Comparison of ENCODE assay signal across 15 cellular contexts in the genomic region with DNA sequence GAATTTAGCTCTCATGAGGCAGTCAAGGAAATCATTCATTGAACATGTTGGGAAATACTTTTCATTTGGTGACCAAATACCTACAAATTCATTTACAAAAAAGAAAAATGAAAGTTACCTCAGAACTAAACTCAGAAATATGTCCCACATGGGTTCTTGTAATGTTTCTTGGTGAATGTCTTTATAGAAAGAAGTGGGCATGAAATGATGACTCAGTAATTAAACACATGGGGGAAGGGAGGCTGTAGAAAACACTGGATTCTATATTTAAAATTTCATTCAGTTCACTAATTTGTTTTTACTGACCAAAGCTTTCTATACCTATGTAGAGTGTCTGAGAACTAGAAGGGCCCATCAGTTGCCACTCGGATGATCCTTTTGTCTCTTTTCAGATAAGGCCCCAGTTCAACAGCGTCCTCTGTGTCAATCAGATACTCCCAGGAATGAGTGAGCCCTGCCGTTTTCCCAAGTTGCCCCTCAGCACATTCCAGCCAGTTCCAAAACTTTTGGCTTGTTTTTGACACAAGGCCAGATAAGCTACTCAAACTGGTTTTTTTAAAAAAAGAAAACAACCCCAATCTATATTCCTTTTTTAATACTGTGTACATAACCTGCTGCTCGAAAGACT. TPM values are rescaled to one million over a fixed set of nuclear protein-coding genes. Genes with fewer than 3 reads are reported as not detected.
DNase-seq lines count a peak whose midpoint lies in the region; ATAC-seq and TF ChIP-seq lines count a peak whose summit lies in the region.
"Had no signal": no experiment of that assay in that cellular context is flagged by ENCODE, and none has a peak within 500 bp of the region (broad histone marks: within the 10 kb centered on the region; RNA-seq: fewer than 3 reads in every experiment).

No MANE protein-coding gene starts in this region.

- H3K4me3 Mint-ChIP-seq in naive thymus-derived CD4-positive, alpha-beta T cell, result no peak overlapping the region
- H3K4me3 Mint-ChIP-seq in activated CD4-positive, alpha-beta T cell treated with anti-CD3 and anti-CD28 coated beads, Interleukin-2, amount 10 ng/mL, durations not matched to agents 7 days and 5 days, result no peak overlapping the region
- H3K4me3 Mint-ChIP-seq: activated T-helper 17 cell treated with anti-CD3 and anti-CD28 coated beads, Interleukin-2, amount 50 U/mL, for 72 hours; stimulated activated naive B cell treated with anti-CD40 and anti-IgM and Interleukin-4, amounts not matched to agents 10 μg/mL and 1 μg/mL and 100 μg/mL, for 72 hours; T-cell had no signal

- peak overlapping the region; percentile 50 to 90 (median 88) for H3K27ac ChIP-seq in gastroesophageal sphincter
- H3K27ac ChIP-seq in rectal smooth muscle tissue (ENCODE audit: low read depth, low read length), result peak overlapping the region; percentile 10
- H3K27ac ChIP-seq in naive thymus-derived CD4-positive, alpha-beta T cell (ENCODE audit: low read depth, low read length), result no peak overlapping the region
- H3K27ac ChIP-seq: WERI-Rb-1 had no signal

- H3K4me1 ChIP-seq in adipocyte (ENCODE audit: control insufficient read depth, insufficient read depth, low read length), result peaks cover 60% of the 10 kb centered on the region
- H3K4me1 ChIP-seq in gastroesophageal sphincter, result peaks cover 14 to 98% (median 16%) of the 10 kb centered on the region in 3 donors
- peaks cover 23% of the 10 kb centered on the region for H3K4me1 ChIP-seq in rectal smooth muscle tissue (ENCODE audit: control insufficient read depth, insufficient read depth, low read length)
- no peaks in the 10 kb centered on the region for H3K4me1 ChIP-seq in naive thymus-derived CD4-positive, alpha-beta T cell (ENCODE audit: control insufficient read depth in 2 of 2, insufficient read depth in 2 of 2, low read length in 2 of 2)

- ATAC-seq in gastroesophageal sphincter, result no peak
- ATAC-seq in naive thymus-derived CD4-positive, alpha-beta T cell, result no peak
- ATAC-seq: activated T-helper 17 cell treated with anti-CD3 and anti-CD28 coated beads, Interleukin-2, amount 50 U/mL, for 72 hours; stimulated activated naive B cell treated with anti-CD40 and anti-IgM and Interleukin-4, amounts not matched to agents 10 μg/mL and 1 μg/mL and 100 μg/mL, for 72 hours; T-cell had no signal

- H3K36me3 Mint-ChIP-seq in naive thymus-derived CD4-positive, alpha-beta T cell, result peaks cover 0 to 1% (median 0%) of the 10 kb centered on the region in 5 donors
- peaks cover 4% of the 10 kb centered on the region for H3K36me3 Mint-ChIP-seq in activated CD4-positive, alpha-beta T cell treated with anti-CD3 and anti-CD28 coated beads, Interleukin-2, amount 10 ng/mL, durations not matched to agents 7 days and 5 days (ENCODE audit: low read depth)
- H3K36me3 Mint-ChIP-seq: stimulated activated naive B cell treated with anti-CD40 and anti-IgM and Interleukin-4, amounts not matched to agents 10 μg/mL and 1 μg/mL and 100 μg/mL, for 72 hours; T-cell had no signal

- intact Hi-C loops in naive thymus-derived CD4-positive, alpha-beta T cell (cut with micrococcal nuclease), result no loop called here

- POLR2A ChIA-PET in naive thymus-derived CD4-positive, alpha-beta T cell (lab: Charles Lee), result interaction anchor here (0.6 kb wide), 1 partner anchor 107 kb away, joined by 8 read pairs; no protein-coding TSS in a partner anchor
- POLR2A ChIA-PET in activated CD4-positive, alpha-beta T cell treated with anti-CD3 and anti-CD28 coated beads, Interleukin-2, amount 10 ng/mL, durations not matched to agents 7 days and 5 days (lab: Charles Lee), result no interaction called here

- peaks cover 86% of the 10 kb centered on the region for H3K36me3 ChIP-seq in adipocyte (ENCODE audit: control insufficient read depth, insufficient read depth, low read length, severe bottlenecking)
- peaks cover 0 to 90% of the 10 kb centered on the region in 2 donors for H3K36me3 ChIP-seq in gastroesophageal sphincter
- peaks cover 3% of the 10 kb centered on the region for H3K36me3 ChIP-seq in rectal smooth muscle tissue (ENCODE audit: control insufficient read depth, insufficient read depth, low read length)
- no peaks in the 10 kb centered on the region for H3K36me3 ChIP-seq in naive thymus-derived CD4-positive, alpha-beta T cell (ENCODE audit: control insufficient read depth in 2 of 3, insufficient read depth in 3 of 3, low read length in 3 of 3)
- H3K36me3 ChIP-seq: WERI-Rb-1 had no signal

- H3K9me3 Mint-ChIP-seq in naive thymus-derived CD4-positive, alpha-beta T cell, result peaks cover 0 to 3% (median 0%) of the 10 kb centered on the region in 11 donors
- peaks cover 3% of the 10 kb centered on the region for H3K9me3 Mint-ChIP-seq in activated CD4-positive, alpha-beta T cell treated with anti-CD3 and anti-CD28 coated beads, Interleukin-2, amount 10 ng/mL, durations not matched to agents 7 days and 5 days
- H3K9me3 Mint-ChIP-seq: activated T-helper 17 cell treated with anti-CD3 and anti-CD28 coated beads, Interleukin-2, amount 50 U/mL, for 72 hours; T-cell had no signal

- CTCF ChIA-PET in naive thymus-derived CD4-positive, alpha-beta T cell (lab: Charles Lee), result interaction anchor here (0.6 kb wide), 1 partner anchor 424 kb away, joined by 3 read pairs; no protein-coding TSS in a partner anchor
- CTCF ChIA-PET in activated CD4-positive, alpha-beta T cell treated with anti-CD3 and anti-CD28 coated beads, Interleukin-2, amount 10 ng/mL, durations not matched to agents 7 days and 5 days (lab: Charles Lee), result interaction anchor here (0.6 kb wide), 2 partner anchors 459 to 740 kb away, joined by 3 to 6 read pairs; no protein-coding TSS in a partner anchor

- no peak overlapping the region for H3K4me3 ChIP-seq in AG10803 (ENCODE audit: low read length)
- H3K4me3 ChIP-seq in adipocyte (ENCODE audit: low read length), result no peak overlapping the region
- no peak overlapping the region for H3K4me3 ChIP-seq in gastroesophageal sphincter
- no peak overlapping the region for H3K4me3 ChIP-seq in rectal smooth muscle tissue (ENCODE audit: low read length)
- H3K4me3 ChIP-seq in naive thymus-derived CD4-positive, alpha-beta T cell (ENCODE audit: low read length), result no peak overlapping the region

- TF ChIP-seq EP300 in gastroesophageal sphincter (IDR thresholded peaks at IDR 0.05), result no peak

- TF ChIP-seq POLR2A in gastroesophageal sphincter (IDR thresholded peaks at IDR 0.05), result no peak

- no peaks in the 10 kb centered on the region for H3K9me3 ChIP-seq in adipocyte (ENCODE audit: control insufficient read depth, low read length)
- H3K9me3 ChIP-seq in gastroesophageal sphincter, result no peaks in the 10 kb centered on the region
- H3K9me3 ChIP-seq in naive thymus-derived CD4-positive, alpha-beta T cell (ENCODE audit: control insufficient read depth in 2 of 3, low read length in 3 of 3), result no peaks in the 10 kb centered on the region

- peaks cover 0 to 4% (median 0%) of the 10 kb centered on the region in 5 donors for H3K27me3 Mint-ChIP-seq in naive thymus-derived CD4-positive, alpha-beta T cell
- no peaks in the 10 kb centered on the region for H3K27me3 Mint-ChIP-seq in activated CD4-positive, alpha-beta T cell treated with anti-CD3 and anti-CD28 coated beads, Interleukin-2, amount 10 ng/mL, durations not matched to agents 7 days and 5 days
- H3K27me3 Mint-ChIP-seq: T-cell had no signal

- TF ChIP-seq CTCF in AG10803 (conservative IDR thresholded peaks at IDR 0.05; ENCODE audit: low read length) (no peak), gastroesophageal sphincter (IDR thresholded peaks at IDR 0.05) (no peak)

- 62 to 77% methylated on average over 4 of the region's 4 CpGs for WGBS in gastroesophageal sphincter (ENCODE audit: low coverage in 1 of 2), 2 donors

- H3K27ac Mint-ChIP-seq in naive thymus-derived CD4-positive, alpha-beta T cell, result no peak overlapping the region
- H3K27ac Mint-ChIP-seq in activated CD4-positive, alpha-beta T cell treated with anti-CD3 and anti-CD28 coated beads, Interleukin-2, amount 10 ng/mL, durations not matched to agents 7 days and 5 days, result no peak overlapping the region
- H3K27ac Mint-ChIP-seq: activated T-helper 17 cell treated with anti-CD3 and anti-CD28 coated beads, Interleukin-2, amount 50 U/mL, for 72 hours; stimulated activated naive B cell treated with anti-CD40 and anti-IgM and Interleukin-4, amounts not matched to agents 10 μg/mL and 1 μg/mL and 100 μg/mL, for 72 hours; T-cell had no signal

- H3K27me3 ChIP-seq in adipocyte (replicated peaks; ENCODE audit: control insufficient read depth, insufficient read depth, low read length), result no peaks in the 10 kb centered on the region
- no peaks in the 10 kb centered on the region for H3K27me3 ChIP-seq in gastroesophageal sphincter
- no peaks in the 10 kb centered on the region for H3K27me3 ChIP-seq in rectal smooth muscle tissue (ENCODE audit: control insufficient read depth, insufficient read depth, low read length)
- H3K27me3 ChIP-seq in naive thymus-derived CD4-positive, alpha-beta T cell (ENCODE audit: control insufficient read depth in 2 of 2, insufficient read depth in 2 of 2, low read length in 2 of 2), result no peaks in the 10 kb centered on the region

- DNase-seq in AG10803 (ENCODE audit: low read depth) (peak; percentile 37), adipocyte (ENCODE audit: low read depth) (peak; percentile 34), epidermal melanocyte (ENCODE audit: insufficient read length, low spot score) (no peak)
- DNase-seq in naive thymus-derived CD4-positive, alpha-beta T cell, result no peak
- DNase-seq in stimulated activated CD4-positive, alpha-beta T cell treated with anti-CD3 and anti-CD28 coated beads, Interleukin-4, amount 100 ng/mL, for 4 hours, result no peak
- no peak for DNase-seq in activated CD4-positive, alpha-beta T cell treated with anti-CD3 and anti-CD28 coated beads, Interleukin-2, amount 10 ng/mL, durations not matched to agents 7 days and 5 days
- DNase-seq: dermis blood vessel endothelial cell; NCI-H82; small intestine; stimulated activated naive B cell treated with anti-CD40 and anti-IgM and Interleukin-4, amounts not matched to agents 10 μg/mL and 1 μg/mL and 100 μg/mL, for 72 hours; T-cell; WERI-Rb-1 had no signal

- H3K4me1 Mint-ChIP-seq in naive thymus-derived CD4-positive, alpha-beta T cell, result peaks cover 7 to 15% (median 14%) of the 10 kb centered on the region in 7 donors
- H3K4me1 Mint-ChIP-seq in activated CD4-positive, alpha-beta T cell treated with anti-CD3 and anti-CD28 coated beads, Interleukin-2, amount 10 ng/mL, durations not matched to agents 7 days and 5 days, result peaks cover 20% of the 10 kb centered on the region

- H3K9ac ChIP-seq in adipocyte (ENCODE audit: low read length) (peak overlapping the region; percentile 27), rectal smooth muscle tissue (ENCODE audit: low read length) (no peak overlapping the region)

RNA-seq across cellular contexts. Expression of a gene that starts 49.3 kb away (rescaled TPM):
- 1 to 10 TPM in 3 of 4 donors, under 1 TPM in 1; 0.30 to 5.6 (median 3.1) TPM for total RNA-seq in gastroesophageal sphincter
- 1 to 10 TPM; 2.1 to 6.6 (median 3.8) TPM for total RNA-seq in naive thymus-derived CD4-positive, alpha-beta T cell
- under 1 TPM; 0.51 to 0.54 TPM for polyA plus RNA-seq in naive thymus-derived CD4-positive, alpha-beta T cell
- 1 to 10 TPM; 1.9 TPM for total RNA-seq in activated CD4-positive, alpha-beta T cell treated with anti-CD3 and anti-CD28 coated beads, Interleukin-2, amount 10 ng/mL, durations not matched to agents 7 days and 5 days

Comparison
In these comparisons a context has a peak if more than half of its experiments do, and no peak if none do; other contexts are left out.
1. DNase-seq: peak in AG10803 (single experiment) and adipocyte (single experiment); none in naive thymus-derived CD4-positive, alpha-beta T cell (0 of 9), stimulated activated CD4-positive, alpha-beta T cell treated with anti-CD3 and anti-CD28 coated beads, Interleukin-4, amount 100 ng/mL, for 4 hours (0 of 2), epidermal melanocyte (single experiment) and activated CD4-positive, alpha-beta T cell treated with anti-CD3 and anti-CD28 coated beads, Interleukin-2, amount 10 ng/mL, durations not matched to agents 7 days and 5 days (single experiment).